Comparison of ENCODE assay signal across 24 cellular contexts in the genomic region with DNA sequence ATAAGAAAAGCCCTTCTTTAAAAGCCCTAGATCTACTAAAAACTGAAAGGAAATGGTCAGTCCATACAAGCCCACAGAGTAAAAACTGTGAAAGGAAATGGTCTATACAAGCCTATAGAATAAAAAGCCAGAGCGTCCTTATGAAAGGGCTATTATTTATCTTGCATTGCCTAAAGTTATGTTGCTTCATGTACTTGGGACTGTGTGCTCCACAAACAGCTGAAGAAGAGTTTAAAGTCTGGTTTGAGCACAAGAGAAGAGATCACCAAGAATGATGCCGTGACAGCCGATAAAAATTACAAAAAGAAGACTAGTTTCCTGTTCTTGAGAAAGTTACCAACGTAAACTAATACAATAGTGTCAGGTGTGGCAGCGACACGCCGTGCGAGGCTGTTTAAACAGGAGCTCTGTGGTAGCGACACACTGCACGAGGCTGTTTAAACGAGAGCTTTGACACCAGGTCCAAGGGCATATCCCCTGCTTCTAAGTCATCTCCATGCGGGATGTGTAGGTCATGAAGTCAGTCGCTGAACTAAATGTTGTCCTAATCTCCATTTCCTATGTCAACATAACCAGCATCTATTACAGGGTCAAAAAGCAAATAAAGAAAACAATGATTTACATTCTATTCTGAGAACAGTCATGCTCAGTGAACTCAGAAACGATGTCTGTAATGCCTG. TPM values are rescaled to one million over a fixed set of nuclear protein-coding genes. Genes with fewer than 3 reads are reported as not detected.
A peak's percentile ranks its signal among the peaks of the same experiment; 100 is the strongest.
DNase-seq lines count a peak whose midpoint lies in the region; ATAC-seq and TF ChIP-seq lines count a peak whose summit lies in the region.
"Had no signal": no experiment of that assay in that cellular context is flagged by ENCODE, and none has a peak within 500 bp of the region (broad histone marks: within the 10 kb centered on the region; RNA-seq: fewer than 3 reads in every experiment).

No MANE protein-coding gene starts in this region.

- no peak for ATAC-seq in effector memory CD8-positive, alpha-beta T cell (replicated peaks)
- ATAC-seq in naive thymus-derived CD8-positive, alpha-beta T cell, result no peak
- no peak for ATAC-seq in HG02763 (IDR thresholded peaks at IDR 0.05; ENCODE audit: unreplicated experiment)
- ATAC-seq: SK-N-SH treated with all-trans-retinoic acid at 6 μM for 48 hours had no signal

- H3K27me3 ChIP-seq in SJSA1 (replicated peaks) (no peaks in the 10 kb centered on the region), mammary epithelial cell (ENCODE audit: insufficient read depth, low read length) (no peaks in the 10 kb centered on the region)
- H3K27me3 ChIP-seq: BLaER1, tibial nerve had no signal

- no peak for TF ChIP-seq CTCF in mammary epithelial cell (conservative IDR thresholded peaks at IDR 0.05 in 1 of 2, IDR thresholded peaks at IDR 0.05 in 1 of 2; ENCODE audit: extremely low read depth in 1 of 2, insufficient read depth in 1 of 2, low read depth in 1 of 2, low read length in 2 of 2)

- H3K9me3 ChIP-seq in SJSA1 (replicated peaks), result no peaks in the 10 kb centered on the region
- H3K9me3 ChIP-seq in mammary epithelial cell (replicated peaks; ENCODE audit: insufficient read depth, low read length), result no peaks in the 10 kb centered on the region
- H3K9me3 ChIP-seq: BLaER1, tibial nerve had no signal

- peaks cover 37% of the 10 kb centered on the region for H3K36me3 Mint-ChIP-seq in effector memory CD8-positive, alpha-beta T cell (ENCODE audit: insufficient read depth)
- H3K36me3 Mint-ChIP-seq in naive thymus-derived CD8-positive, alpha-beta T cell, result peaks cover 0 to 78% (median 25%) of the 10 kb centered on the region in 3 donors

- H3K4me2 ChIP-seq in mammary epithelial cell (ENCODE audit: insufficient read depth, low read depth, low read length), result no peak overlapping the region
- H3K4me2 ChIP-seq: BLaER1 had no signal

- intact Hi-C loops in mammary epithelial cell (cut with micrococcal nuclease), result no loop called here

- POLR2A ChIA-PET in naive thymus-derived CD8-positive, alpha-beta T cell (lab: Charles Lee), result interaction anchor here (1.5 kb wide), 1 partner anchor 26 kb away, joined by 4 read pairs; a partner anchor contains a TSS

- peak overlapping the region; percentile 81 to 98 for H3K27ac Mint-ChIP-seq in effector memory CD8-positive, alpha-beta T cell
- peak overlapping the region in 5 of 10 donors; percentile 19 to 85 (median 72) for H3K27ac Mint-ChIP-seq in naive thymus-derived CD8-positive, alpha-beta T cell
- H3K27ac Mint-ChIP-seq: memory B cell, nephron progenitor cell had no signal

- H3K4me3 ChIP-seq in SJSA1, result no peak overlapping the region; the same call in 1 of the 2 replicates
- H3K4me3 ChIP-seq in mammary epithelial cell (replicated peaks in 1 of 3; ENCODE audit: insufficient read depth in 1 of 3, low read depth in 2 of 3, low read length in 3 of 3), result no peak overlapping the region
- H3K4me3 ChIP-seq: BLaER1, coronary artery, tibial nerve had no signal

- peaks cover 96% of the 10 kb centered on the region for H3K4me1 ChIP-seq in SJSA1 (replicated peaks)
- H3K4me1 ChIP-seq in mammary epithelial cell (ENCODE audit: insufficient read depth, low read length), result peaks cover 15% of the 10 kb centered on the region

- no peaks in the 10 kb centered on the region for H4K20me1 ChIP-seq in mammary epithelial cell (ENCODE audit: insufficient read depth, low read length)

- H3K9me3 Mint-ChIP-seq in effector memory CD8-positive, alpha-beta T cell, result no peaks in the 10 kb centered on the region
- peaks cover 0 to 2% (median 0%) of the 10 kb centered on the region in 9 donors for H3K9me3 Mint-ChIP-seq in naive thymus-derived CD8-positive, alpha-beta T cell
- H3K9me3 Mint-ChIP-seq: memory B cell, nephron progenitor cell had no signal

- H3K27ac ChIP-seq in SJSA1 (peak overlapping the region; percentile 61), mammary epithelial cell (ENCODE audit: insufficient read depth, low read depth, low read length) (no peak overlapping the region)
- H3K27ac ChIP-seq: BLaER1, coronary artery, tibial nerve had no signal

- H3K36me3 ChIP-seq in SJSA1, result peaks cover 70% of the 10 kb centered on the region
- peaks cover 33% of the 10 kb centered on the region for H3K36me3 ChIP-seq in mammary epithelial cell (ENCODE audit: insufficient read depth, low read length)

- BruUV-seq in mammary epithelial cell (replicated peaks; lab: Mats Ljungman, UMichigan), result no TSS peak

- peaks cover 31% of the 10 kb centered on the region for H3K79me2 ChIP-seq in mammary epithelial cell (ENCODE audit: insufficient read depth, low read length)

- no peak overlapping the region for H2AFZ ChIP-seq in mammary epithelial cell (ENCODE audit: low read depth, low read length)

- H3K4me3 Mint-ChIP-seq in effector memory CD8-positive, alpha-beta T cell, result peak overlapping the region; percentile 51 to 95
- H3K4me3 Mint-ChIP-seq in naive thymus-derived CD8-positive, alpha-beta T cell, result peak overlapping the region in 2 of 10 donors; percentile 15 to 57
- H3K4me3 Mint-ChIP-seq: memory B cell, nephron progenitor cell had no signal

- no peak overlapping the region for H3K9ac ChIP-seq in mammary epithelial cell (ENCODE audit: insufficient read depth, low read length)
- H3K9ac ChIP-seq: BLaER1 had no signal

- in situ Hi-C loops in mammary epithelial cell (cut with MboI; ENCODE audit: low sequenced_read_pairs in 2 of 2), result no loop called here

- no peaks in the 10 kb centered on the region for H3K27me3 Mint-ChIP-seq in effector memory CD8-positive, alpha-beta T cell
- H3K27me3 Mint-ChIP-seq in naive thymus-derived CD8-positive, alpha-beta T cell, result no peaks in the 10 kb centered on the region
- H3K27me3 Mint-ChIP-seq: memory B cell had no signal

- WGBS in mammary epithelial cell (ENCODE audit: low coverage, missing lambda C conversion rate), result 94% methylated on average over 14 of the region's 14 CpGs

- H3K4me1 Mint-ChIP-seq in effector memory CD8-positive, alpha-beta T cell (ENCODE audit: low read depth in 2 of 2), result peaks cover 56 to 63% of the 10 kb centered on the region in 2 donors
- peaks cover 11 to 63% (median 18%) of the 10 kb centered on the region in 4 donors for H3K4me1 Mint-ChIP-seq in naive thymus-derived CD8-positive, alpha-beta T cell

- dilution Hi-C loops in mammary epithelial cell (cut with HindIII; ENCODE audit: low sequenced_read_pairs), result no loop called here

- DNase-seq in COLO829 (ENCODE audit: low spot score), result peak; percentile 64
- peak in 1 of 2 experiments; percentile 51 for DNase-seq in SJSA1 (ENCODE audit: low read depth in 1 of 2, low spot score in 2 of 2)
- no peak for DNase-seq in effector memory CD8-positive, alpha-beta T cell
- DNase-seq in medulla oblongata (ENCODE audit: extremely low spot score), result peak; percentile 9
- no peak for DNase-seq in naive thymus-derived CD8-positive, alpha-beta T cell
- DNase-seq in mammary epithelial cell, result no peak
- DNase-seq in MV-4-11 (lab: John Stamatoyannopoulos, UW), result no peak
- DNase-seq: activated CD4-positive, alpha-beta T cell treated with anti-CD3 and anti-CD28 coated beads, Interleukin-2, amount 50 U/mL, for 1 hour; anterior cingulate cortex; DMS79; glutamatergic neuron; NCI-H1092 treated with DMSO at 0.1 percent for 48 hours; NCI-H2107; NCI-H748 treated with DMSO at 0.1 percent for 48 hours; nephron progenitor cell had no signal

- CTCF ChIA-PET in mammary epithelial cell (lab: Charles Lee; ENCODE audit: low non-redundant PET), result no interaction called here

RNA-seq across cellular contexts. Expression of a gene that starts 24.9 kb away (rescaled TPM):
- 108 and 126 TPM in 2 replicates for total RNA-seq in SJSA1 (2014; rRNA removed; shearing (Covaris generic))
- 10 to 100 TPM; 73.8 to 73.9 TPM for total RNA-seq in naive thymus-derived CD8-positive, alpha-beta T cell
- 10 to 100 TPM; 64.6 to 68.6 (median 66.9) TPM for polyA plus RNA-seq in naive thymus-derived CD8-positive, alpha-beta T cell
- total RNA-seq in mammary epithelial cell, result 10 to 100 TPM; 34.7 to 42.0 TPM
- polyA plus RNA-seq in mammary epithelial cell, result 45.8 TPM
- polyA minus RNA-seq in mammary epithelial cell, result 11.8 TPM

RNA-seq across cellular contexts. Expression of a gene that starts 25.1 kb away (rescaled TPM):
- not detected in 2 replicates for total RNA-seq in SJSA1 (2014; rRNA removed; shearing (Covaris generic))
- total RNA-seq in naive thymus-derived CD8-positive, alpha-beta T cell, result not detected
- not detected for polyA plus RNA-seq in naive thymus-derived CD8-positive, alpha-beta T cell
- not detected for total RNA-seq in mammary epithelial cell
- not detected for polyA plus RNA-seq in mammary epithelial cell
- not detected for polyA minus RNA-seq in mammary epithelial cell
- total RNA-seq: H4, pulmonary artery endothelial cell, tibial nerve had no signal
- polyA plus RNA-seq: esophagus had no signal

RNA-seq across cellular contexts. Expression of a gene that starts 25.8 kb away (rescaled TPM):
- total RNA-seq in SJSA1 (2014; rRNA removed; shearing (Covaris generic)), result 74.7 and 145 TPM in 2 replicates
- 10 to 100 TPM; 83.2 to 90.8 TPM for total RNA-seq in naive thymus-derived CD8-positive, alpha-beta T cell
- polyA plus RNA-seq in naive thymus-derived CD8-positive, alpha-beta T cell, result 10 to 100 TPM; 36.1 to 49.2 (median 36.7) TPM
- total RNA-seq in mammary epithelial cell, result 100 to 1,000 TPM in 1 of 2 donors, 10 to 100 TPM in 1; 73.5 to 101 TPM
- polyA plus RNA-seq in mammary epithelial cell, result 50.8 TPM
- polyA minus RNA-seq in mammary epithelial cell, result 57.6 TPM

Comparison
In these comparisons a context has a peak if more than half of its experiments do, and no peak if none do; other contexts are left out.
1. DNase-seq: peak in COLO829 (single experiment) and medulla oblongata (single experiment); none in effector memory CD8-positive, alpha-beta T cell (0 of 3), naive thymus-derived CD8-positive, alpha-beta T cell (0 of 10), mammary epithelial cell (single experiment) and MV-4-11 (single experiment).